10 cellular contexts compared by ENCODE assay signal in genomic region chr9:81430727-81431126, GRCh38.
"Had no signal": no experiment of that assay in that cellular context is flagged by ENCODE, and none has a peak within 500 bp of the region (broad histone marks: within the 10 kb centered on the region; RNA-seq: fewer than 3 reads in every experiment).

No MANE protein-coding gene starts in this region.

- ATAC-seq: activated CD8-positive, alpha-beta T cell treated with anti-CD3 and anti-CD28 coated beads, Interleukin-2, amount 10 ng/mL, durations not matched to agents 7 days and 5 days; WTC11 had no signal

- H3K4me1 ChIP-seq: thyroid gland had no signal

- H3K27me3 ChIP-seq: adrenal gland, ovary, thyroid gland had no signal

- H3K4me3 Mint-ChIP-seq: activated CD8-positive, alpha-beta T cell treated with anti-CD3 and anti-CD28 coated beads, Interleukin-2, amount 10 ng/mL, durations not matched to agents 7 days and 5 days; activated naive CD4-positive, alpha-beta T cell treated with anti-CD3 and anti-CD28 coated beads, Interleukin-2, amount 10 ng/mL, durations not matched to agents 7 days and 5 days; endodermal cell; T-helper 1 cell treated with Interleukin-12 subunit alpha and Interleukin-12 subunit beta and Interleukin-4 antibody, amounts not matched to agents 30 μg/mL and 1 μg/mL, for 36 hours; WTC11 had no signal

- H3K4me1 Mint-ChIP-seq: activated naive CD4-positive, alpha-beta T cell treated with anti-CD3 and anti-CD28 coated beads, Interleukin-2, amount 10 ng/mL, durations not matched to agents 7 days and 5 days; endodermal cell; WTC11 had no signal

- H3K27me3 Mint-ChIP-seq: activated naive CD4-positive, alpha-beta T cell treated with anti-CD3 and anti-CD28 coated beads, Interleukin-2, amount 10 ng/mL, durations not matched to agents 7 days and 5 days had no signal

- H3K9me3 ChIP-seq: ovary, thyroid gland had no signal

- H3K27ac ChIP-seq: adrenal gland, ovary, thyroid gland had no signal

- H3K27ac Mint-ChIP-seq: activated CD8-positive, alpha-beta T cell treated with anti-CD3 and anti-CD28 coated beads, Interleukin-2, amount 10 ng/mL, durations not matched to agents 7 days and 5 days; activated naive CD4-positive, alpha-beta T cell treated with anti-CD3 and anti-CD28 coated beads, Interleukin-2, amount 10 ng/mL, durations not matched to agents 7 days and 5 days; endodermal cell; T-helper 1 cell treated with Interleukin-12 subunit alpha and Interleukin-12 subunit beta and Interleukin-4 antibody, amounts not matched to agents 30 μg/mL and 1 μg/mL, for 36 hours; WTC11 had no signal

- DNase-seq: activated CD4-positive, alpha-beta T cell treated with anti-CD3 and anti-CD28 coated beads for 48 hours; activated CD8-positive, alpha-beta T cell treated with anti-CD3 and anti-CD28 coated beads, Interleukin-2, amount 10 ng/mL, durations not matched to agents 7 days and 5 days; activated naive CD4-positive, alpha-beta T cell treated with anti-CD3 and anti-CD28 coated beads, Interleukin-2, amount 10 ng/mL, durations not matched to agents 7 days and 5 days; adrenal gland; cerebellar nuclear complex; endodermal cell; ovary; thyroid gland had no signal

- H3K4me3 ChIP-seq: adrenal gland, ovary, thyroid gland had no signal

- H3K36me3 ChIP-seq: adrenal gland, ovary, thyroid gland had no signal
